25 cellular contexts compared by ENCODE assay signal in the genomic region with DNA sequence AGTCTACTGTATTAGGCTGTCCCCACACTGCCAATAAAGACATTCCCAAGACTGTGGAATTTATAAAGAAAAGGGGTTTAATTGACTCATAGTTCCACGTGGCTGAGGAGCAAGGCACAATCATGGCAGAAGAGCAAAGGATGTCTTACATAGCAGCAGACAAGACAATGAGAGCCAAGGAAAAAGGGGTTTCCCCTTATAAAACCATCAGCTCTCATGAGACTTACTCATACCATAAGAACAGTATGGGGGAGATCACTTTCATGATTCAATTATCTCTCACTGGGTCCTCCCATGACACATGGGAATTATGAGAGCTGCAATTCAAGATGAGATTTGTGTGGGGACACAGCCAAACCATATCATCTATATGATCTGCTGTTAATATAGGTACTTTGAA. TPM values are rescaled to one million over a fixed set of nuclear protein-coding genes. Genes with fewer than 3 reads are reported as not detected.
"Had no signal": no experiment of that assay in that cellular context is flagged by ENCODE, and none has a peak within 500 bp of the region (broad histone marks: within the 10 kb centered on the region; RNA-seq: fewer than 3 reads in every experiment).

No MANE protein-coding gene starts in this region.

- DNase-seq: activated CD4-positive, alpha-beta memory T cell treated with anti-CD3 and anti-CD28 coated beads, Interleukin-2, amount 10 ng/mL, durations not matched to agents 7 days and 5 days; activated effector memory CD4-positive, alpha-beta T cell treated with Interleukin-2 at 50 U/mL for 16 hours; activated naive CD4-positive, alpha-beta T cell treated with anti-CD3 and anti-CD28 coated beads, Interleukin-2, amount 10 ng/mL, durations not matched to agents 7 days and 5 days; aorta; central memory CD4-positive, alpha-beta T cell; colonic mucosa; dorsolateral prefrontal cortex; heart left ventricle; left cardiac atrium; mesenchymal stem cell; mucosa of descending colon; nephron progenitor cell; right cardiac atrium; SIG-M5; stimulated activated CD4-positive, alpha-beta T cell treated with anti-CD3 and anti-CD28 coated beads, Interleukin-12 subunit alpha, Interleukin-12 subunit beta, amount 100 ng/mL, for 4 hours; stimulated activated CD4-positive, alpha-beta T cell treated with anti-CD3 and anti-CD28 coated beads, Interleukin-2, amount 100 ng/mL, for 24 hours; stimulated activated CD8-positive, alpha-beta memory T cell treated with anti-CD3 and anti-CD28 coated beads, Interleukin-4, amount 100 ng/mL, for 48 hours; tibial artery had no signal

- H3K27me3 ChIP-seq: colonic mucosa, dorsolateral prefrontal cortex, tibial artery had no signal

- H3K4me1 ChIP-seq: colonic mucosa, esophagus muscularis mucosa, heart left ventricle, parathyroid adenoma, tibial artery had no signal

- H3K27ac ChIP-seq: colonic mucosa, dorsolateral prefrontal cortex, esophagus muscularis mucosa, heart left ventricle, parathyroid adenoma, tibial artery, VCaP had no signal

- ATAC-seq: heart left ventricle, left cardiac atrium, mucosa of descending colon, right cardiac atrium, SK-N-SH treated with all-trans-retinoic acid at 6 μM for 48 hours had no signal

RNA-seq across cellular contexts. Expression of a gene that starts 14.8 kb away (rescaled TPM):
- total RNA-seq: activated CD4-positive, alpha-beta memory T cell treated with anti-CD3 and anti-CD28 coated beads, Interleukin-2, amount 10 ng/mL, durations not matched to agents 7 days and 5 days; liver; pulmonary artery endothelial cell; right cardiac atrium; T-helper 2 cell treated with Interferon-gamma antibody and Interleukin-4, amounts not matched to agents 100 ng/mL and 5 ng/mL, for 36 hours had no signal
- polyA plus RNA-seq: aorta, right cardiac atrium had no signal
